26 cellular contexts compared by ENCODE assay signal in the genomic region with DNA sequence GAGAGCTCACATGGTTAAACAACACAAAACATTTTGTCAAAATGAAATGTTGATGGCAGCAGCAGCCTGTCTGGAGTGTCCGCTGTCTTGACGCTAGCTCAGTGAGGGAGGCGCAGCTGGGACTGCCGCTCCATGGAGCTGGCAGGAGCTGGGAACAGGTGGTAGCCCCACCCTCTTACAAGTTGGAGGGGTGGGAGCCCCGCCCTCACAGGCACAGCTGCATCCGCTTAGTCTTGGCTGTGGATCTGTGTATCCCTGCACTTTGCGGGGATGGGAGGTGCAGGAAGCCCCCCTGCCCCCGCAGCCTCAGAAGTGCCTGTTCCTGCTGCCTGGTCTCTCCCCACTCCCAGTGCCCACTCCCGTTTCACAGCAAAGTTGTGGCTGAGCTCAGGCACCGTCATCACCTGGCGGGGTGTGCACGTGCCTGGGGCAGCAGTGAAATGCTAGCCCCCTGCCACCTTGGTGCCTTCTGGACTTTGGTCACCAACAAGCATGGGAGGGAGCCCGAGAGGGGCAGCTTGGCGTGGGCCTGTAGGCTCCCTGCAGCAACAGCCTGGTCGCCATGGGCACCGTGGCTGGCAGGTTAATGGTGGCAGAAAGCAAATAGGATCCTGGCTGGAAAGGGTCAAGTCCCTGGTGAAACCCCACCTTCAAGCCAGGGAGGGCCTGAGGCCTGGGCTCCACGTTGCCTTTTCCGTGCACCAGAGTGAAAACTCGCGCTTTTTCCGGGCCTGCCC. TPM values are rescaled to one million over a fixed set of nuclear protein-coding genes. Genes with fewer than 3 reads are reported as not detected.
A peak's percentile ranks its signal among the peaks of the same experiment; 100 is the strongest.
DNase-seq lines count a peak whose midpoint lies in the region; ATAC-seq, FAIRE-seq and TF ChIP-seq lines count a peak whose summit lies in the region.
"Had no signal": no experiment of that assay in that cellular context is flagged by ENCODE, and none has a peak within 500 bp of the region (broad histone marks: within the 10 kb centered on the region; RNA-seq: fewer than 3 reads in every experiment).

No MANE protein-coding gene starts in this region.

- CTCF ChIA-PET in SK-N-SH (lab: Yijun Ruan, JAX) (no interaction called here), HepG2 (lab: Yijun Ruan, JAX; ENCODE audit: low intra/inter-chr PET ratio, low total read pairs) (no interaction called here)

- H3K9me2 ChIP-seq in SK-N-SH: no peaks in the 10 kb centered on the region

- intact Hi-C loops in HepG2 (cut with micrococcal nuclease; ENCODE audit: unreplicated experiment): no loop called here
- intact Hi-C loops in left ventricle myocardium superior (cut with micrococcal nuclease): no loop called here

- DNase-seq in SK-N-SH: peak; percentile 31
- DNase-seq in SHP77 treated with DMSO at 0.1 percent for 48 hours (lab: John Stamatoyannopoulos, UW): peak; percentile 81
- DNase-seq in HepG2 (ENCODE audit: low spot score): no peak
- no peak for DNase-seq in stimulated activated CD4-positive, alpha-beta T cell treated with anti-CD3 and anti-CD28 coated beads, Interleukin-4, amount 100 ng/mL, for 1 hour
- DNase-seq in left ventricle myocardium superior: no peak
- no peak for DNase-seq in stimulated activated CD4-positive, alpha-beta T cell treated with anti-CD3 and anti-CD28 coated beads, Interleukin-4, amount 100 ng/mL, for 24 hours
- DNase-seq in Kasumi-1 (lab: John Stamatoyannopoulos, UW): no peak
- DNase-seq: activated B cell treated with CpG ODN at 0.5 μM for 24 hours; activated CD4-positive, alpha-beta memory T cell treated with anti-CD3 and anti-CD28 coated beads, Interleukin-2, amount 10 ng/mL, durations not matched to agents 7 days and 5 days; activated gamma-delta T cell treated with Interleukin-2 at 50 U/mL for 16 hours; brain microvascular endothelial cell; Caco-2; effector CD8-positive, alpha-beta T cell; MV-4-11; NCI-H2081 treated with DMSO at 0.1 percent for 48 hours; NCI-H774 had no signal

- no peak overlapping the region for H3K4me2 ChIP-seq in SK-N-SH
- H3K4me2 ChIP-seq in HepG2 (ENCODE audit: low read depth, low read length): no peak overlapping the region
- H3K4me2 ChIP-seq: BLaER1 treated with 17β-estradiol and CSF1 and Interleukin-3, amounts not matched to agents 10 nM and 100 nM had no signal

- H2AFZ ChIP-seq in SK-N-SH (ENCODE audit: low read depth): no peak overlapping the region
- no peak overlapping the region for H2AFZ ChIP-seq in HepG2 (ENCODE audit: low read length)

- H3K4me3 ChIP-seq in SK-N-SH (ENCODE audit: low read depth in 2 of 2, low read length in 1 of 2) (no peak overlapping the region; a peak in 1 of 4 replicates), HepG2 (replicated peaks in 1 of 3; ENCODE audit: insufficient read depth in 1 of 3, low read depth in 2 of 3, low read length in 3 of 3) (0 out of 6 replicates have a peak overlapping the region, but pooled peaks of 1 of the 3 experiments have one; percentile 4)
- H3K4me3 ChIP-seq: BLaER1 treated with 17β-estradiol and CSF1 and Interleukin-3, amounts not matched to agents 10 nM and 100 nM; esophagus muscularis mucosa; right lobe of liver; SK-N-MC had no signal

- H3K27me3 ChIP-seq in SK-N-SH (ENCODE audit: insufficient read depth) (no peaks in the 10 kb centered on the region), HepG2 (ENCODE audit: control insufficient read depth in 1 of 2, insufficient read depth in 2 of 2, low read length in 2 of 2) (no peaks in the 10 kb centered on the region; a peak in 1 of 5 replicates)
- H3K27me3 ChIP-seq: BLaER1 treated with 17β-estradiol and CSF1 and Interleukin-3, amounts not matched to agents 10 nM and 100 nM; brain microvascular endothelial cell; esophagus muscularis mucosa; right lobe of liver had no signal

- 10% methylated on average over 11 of the region's 21 CpGs for WGBS in SK-N-SH (ENCODE audit: low lambda C conversion rate)
- WGBS in HepG2 (ENCODE audit: low lambda C conversion rate): 85% methylated on average over 5 of the region's 21 CpGs

- H3K36me3 ChIP-seq in SK-N-SH (replicated peaks in 1 of 2; ENCODE audit: control insufficient read depth in 1 of 2, insufficient read depth in 2 of 2, low read length in 1 of 2) (no peaks in the 10 kb centered on the region), HepG2 (replicated peaks in 1 of 2; ENCODE audit: control insufficient read depth in 1 of 2, insufficient read depth in 2 of 2, low read length in 2 of 2) (no peaks in the 10 kb centered on the region)
- H3K36me3 ChIP-seq: BLaER1 treated with 17β-estradiol and CSF1 and Interleukin-3, amounts not matched to agents 10 nM and 100 nM; brain microvascular endothelial cell; esophagus muscularis mucosa; right lobe of liver had no signal

- BruUV-seq in HepG2 (replicated peaks; lab: Mats Ljungman, UMichigan): no TSS peak

- TF ChIP-seq RAD21 in SK-N-SH (IDR thresholded peaks at IDR 0.05; ENCODE audit: low read length) (no peak), HepG2 (CRISPR knock-in tag; IDR thresholded peaks at IDR 0.05) (no peak)

- no peak for TF ChIP-seq CTCF in SK-N-SH (IDR thresholded peaks at IDR 0.05)
- no peak for TF ChIP-seq CTCF in HepG2 (CRISPR knock-in tag; IDR thresholded peaks at IDR 0.05)

- H4K20me1 ChIP-seq in SK-N-SH (ENCODE audit: insufficient read depth): no peaks in the 10 kb centered on the region
- no peaks in the 10 kb centered on the region for H4K20me1 ChIP-seq in HepG2 (ENCODE audit: insufficient read depth, low read length)
- H4K20me1 ChIP-seq: BLaER1 treated with 17β-estradiol and CSF1 and Interleukin-3, amounts not matched to agents 10 nM and 100 nM had no signal

- in situ Hi-C loops in HepG2 (cut with HindIII; ENCODE audit: extremely low pct_ligation_motif_present, low pct_unique_long_range_greater_than_20kb): no loop called here

- FAIRE-seq in HepG2 (lab: Jason Lieb, UNC): no peak
- FAIRE-seq: frontal cortex, GM12892, HTR-8/SVneo, urothelium cell line had no signal

- TF ChIP-seq EP300 in SK-N-SH (IDR thresholded peaks at IDR 0.05; ENCODE audit: borderline replicate concordance in 1 of 2, low read depth in 1 of 2, low read length in 1 of 2) (no peak), HepG2 (IDR thresholded peaks at IDR 0.05; ENCODE audit: low read depth in 2 of 2, low read length in 2 of 2) (no peak), HepG2 (CRISPR knock-in tag; IDR thresholded peaks at IDR 0.05; ENCODE audit: borderline replicate concordance) (no peak)

- no peak overlapping the region for H3K27ac ChIP-seq in SK-N-SH (ENCODE audit: low read depth in 2 of 2, low read length in 1 of 2)
- H3K27ac ChIP-seq in HepG2 (ENCODE audit: extremely low read length, insufficient read depth, low read length): no peak overlapping the region
- H3K27ac ChIP-seq: BLaER1 treated with 17β-estradiol and CSF1 and Interleukin-3, amounts not matched to agents 10 nM and 100 nM; brain microvascular endothelial cell; esophagus muscularis mucosa; right lobe of liver; SK-N-MC had no signal

- H3K9me3 ChIP-seq in SK-N-SH (no peaks in the 10 kb centered on the region), HepG2 (ENCODE audit: low read length) (peaks cover 15% of the 10 kb centered on the region; the same call in 1 of the 2 replicates)
- H3K9me3 ChIP-seq: Caco-2, right lobe of liver had no signal

- H3K79me2 ChIP-seq in SK-N-SH (ENCODE audit: insufficient read depth) (no peaks in the 10 kb centered on the region), HepG2 (ENCODE audit: insufficient read depth, low read length) (no peaks in the 10 kb centered on the region)

- POLR2A ChIA-PET in SK-N-SH (lab: Yijun Ruan, JAX): no interaction called here
- POLR2A ChIA-PET in HepG2 (lab: Yijun Ruan, JAX): no interaction called here

- no peaks in the 10 kb centered on the region for H3F3A ChIP-seq in SK-N-SH (replicated peaks; ENCODE audit: insufficient read depth)

- TF ChIP-seq POLR2A in HepG2 (IDR thresholded peaks at IDR 0.05; ENCODE audit: insufficient read depth in 1 of 2, low read depth in 2 of 2, low read length in 2 of 2): no peak

- no peak overlapping the region for H3K9ac ChIP-seq in SK-N-SH
- no peak overlapping the region for H3K9ac ChIP-seq in HepG2 (ENCODE audit: insufficient read depth, low read depth, low read length)
- H3K9ac ChIP-seq: BLaER1 treated with 17β-estradiol and CSF1 and Interleukin-3, amounts not matched to agents 10 nM and 100 nM had no signal

- H3K4me1 ChIP-seq in SK-N-SH (ENCODE audit: control insufficient read depth in 1 of 2, insufficient read depth in 2 of 2, low read depth in 1 of 2, low read length in 1 of 2): peaks cover 0 to 5% of the 10 kb centered on the region in 2 experiments; a peak in 1 of 4 replicates
- no peaks in the 10 kb centered on the region for H3K4me1 ChIP-seq in HepG2 (ENCODE audit: insufficient read depth, low read length)
- H3K4me1 ChIP-seq: BLaER1 treated with 17β-estradiol and CSF1 and Interleukin-3, amounts not matched to agents 10 nM and 100 nM; Caco-2; esophagus muscularis mucosa; right lobe of liver had no signal

- no peak for ATAC-seq in SK-N-SH treated with all-trans-retinoic acid at 6 μM for 48 hours
- peak; percentile 35 for ATAC-seq in HepG2
- ATAC-seq in left ventricle myocardium superior: no peak
- ATAC-seq: Panc1 had no signal

RNA-seq across cellular contexts. Expression of gene CADM2, which starts 53.8 kb away (rescaled TPM):
- polyA plus RNA-seq in SK-N-SH (2012; rRNA removed): 0.46 and 0.60 TPM in 2 replicates
- 0.54 and 0.67 TPM in 2 replicates for polyA plus RNA-seq in SK-N-SH (2012; cell fraction: cytosol; rRNA removed)
- polyA plus RNA-seq in SK-N-SH (2012; cell fraction: nucleus; rRNA removed): 0.77 and 1.5 TPM in 2 replicates
- total RNA-seq in HepG2 (2016; rRNA removed; fragmentation: Illumina TruSeq; extraction: Trizol): not detected in 2 replicates
- total RNA-seq in HepG2 (2016; cell fraction: cytosol; rRNA removed; fragmentation: Illumina TruSeq; extraction: Trizol; ENCODE audit: low read depth): not detected in 2 replicates
- total RNA-seq in HepG2 (2016; cell fraction: insoluble cytoplasmic fraction; rRNA removed; fragmentation: Illumina TruSeq; extraction: Trizol): not detected in 2 replicates
- not detected in 2 replicates for total RNA-seq in HepG2 (2016; cell fraction: membrane; rRNA removed; fragmentation: Illumina TruSeq; extraction: Trizol)
- not detected in 2 replicates for total RNA-seq in HepG2 (2016; cell fraction: nucleus; rRNA removed; fragmentation: Illumina TruSeq; extraction: Trizol)
- not detected in 2 replicates for polyA plus RNA-seq in HepG2 (2011; rRNA removed)
- polyA plus RNA-seq in HepG2 (2011; cell fraction: cytosol; rRNA removed): 0.04 TPM in 1 of 2 replicates, not detected in the other
- polyA plus RNA-seq in HepG2 (2011; cell fraction: nucleus; rRNA removed): 0.21 TPM in 1 of 2 replicates, not detected in the other
- not detected in 2 replicates for polyA plus RNA-seq in HepG2 (2012)
- not detected in 2 replicates for polyA plus RNA-seq in HepG2 (2016; cell fraction: cytosol; fragmentation: Illumina TruSeq; extraction: Trizol; ENCODE audit: low read depth)
- polyA plus RNA-seq in HepG2 (2016; cell fraction: insoluble cytoplasmic fraction; fragmentation: Illumina TruSeq; extraction: Trizol; ENCODE audit: low read depth): not detected in 2 replicates
- not detected in 2 replicates for polyA plus RNA-seq in HepG2 (2016; cell fraction: membrane; fragmentation: Illumina TruSeq; extraction: Trizol; ENCODE audit: low read depth)
- polyA plus RNA-seq in HepG2 (2016; cell fraction: nucleus; fragmentation: Illumina TruSeq; extraction: Trizol; ENCODE audit: insufficient read depth, low read depth): not detected in 2 replicates
- 0.12 TPM in 1 of 2 replicates, not detected in the other for polyA minus RNA-seq in HepG2 (2011; rRNA and poly(A)+ RNA removed; ENCODE audit: low replicate concordance)
- not detected in 2 replicates for polyA minus RNA-seq in HepG2 (2011; cell fraction: cytosol; rRNA and poly(A)+ RNA removed)
- not detected in 2 replicates for polyA minus RNA-seq in HepG2 (2011; cell fraction: nucleus; rRNA and poly(A)+ RNA removed)
- total RNA-seq in left ventricle myocardium superior: 2.5 TPM
- total RNA-seq: activated B cell treated with CpG ODN at 0.5 μM for 24 hours; activated CD4-positive, alpha-beta memory T cell treated with anti-CD3 and anti-CD28 coated beads, Interleukin-2, amount 10 ng/mL, durations not matched to agents 7 days and 5 days; Caco-2 had no signal

Comparison
In these comparisons a context has a peak if more than half of its experiments do, and no peak if none do; other contexts are left out.
1. DNase-seq: peak in SK-N-SH (single experiment) and SHP77 treated with DMSO at 0.1 percent for 48 hours (single experiment); none in HepG2 (single experiment), stimulated activated CD4-positive, alpha-beta T cell treated with anti-CD3 and anti-CD28 coated beads, Interleukin-4, amount 100 ng/mL, for 1 hour (single experiment), left ventricle myocardium superior (single experiment), stimulated activated CD4-positive, alpha-beta T cell treated with anti-CD3 and anti-CD28 coated beads, Interleukin-4, amount 100 ng/mL, for 24 hours (single experiment) and Kasumi-1 (0 of 2).